In the genomic region with DNA sequence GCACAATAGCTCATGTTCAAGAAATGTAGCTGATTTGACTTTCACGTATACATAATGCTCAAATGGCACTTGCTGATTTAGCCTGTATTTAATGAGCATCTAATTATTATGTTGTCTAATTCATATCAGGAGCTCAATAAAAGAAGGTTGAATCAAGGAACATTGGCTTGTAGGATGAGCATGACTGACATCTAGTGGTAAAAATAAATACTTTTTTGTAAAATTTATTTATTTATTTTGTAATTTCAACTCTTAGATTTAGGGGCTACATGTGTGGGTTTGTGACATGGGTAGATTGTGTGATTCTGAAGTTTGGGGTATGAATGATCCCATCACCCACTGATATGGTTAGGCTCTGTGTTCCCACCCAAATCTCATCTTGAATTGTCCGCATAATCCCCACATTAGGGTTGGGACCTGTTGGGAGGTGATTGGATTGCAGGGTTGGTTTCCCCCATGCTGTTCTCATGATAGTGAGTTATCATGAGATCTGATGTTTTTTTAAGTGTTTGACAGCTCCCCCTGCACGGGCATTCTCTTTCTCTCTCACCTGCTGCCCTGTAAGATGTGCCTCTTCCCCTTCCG, we compare ENCODE assay signal across 1 cellular context.
TF ChIP-seq lines count a peak whose summit lies in the region.

No MANE protein-coding gene starts in this region.

TF ChIP-seq in GM23338, 12 proteins besides CTCF, POLR2A, EP300 and RAD21 (continued from another document):
- TF ChIP-seq, protein P1, sequence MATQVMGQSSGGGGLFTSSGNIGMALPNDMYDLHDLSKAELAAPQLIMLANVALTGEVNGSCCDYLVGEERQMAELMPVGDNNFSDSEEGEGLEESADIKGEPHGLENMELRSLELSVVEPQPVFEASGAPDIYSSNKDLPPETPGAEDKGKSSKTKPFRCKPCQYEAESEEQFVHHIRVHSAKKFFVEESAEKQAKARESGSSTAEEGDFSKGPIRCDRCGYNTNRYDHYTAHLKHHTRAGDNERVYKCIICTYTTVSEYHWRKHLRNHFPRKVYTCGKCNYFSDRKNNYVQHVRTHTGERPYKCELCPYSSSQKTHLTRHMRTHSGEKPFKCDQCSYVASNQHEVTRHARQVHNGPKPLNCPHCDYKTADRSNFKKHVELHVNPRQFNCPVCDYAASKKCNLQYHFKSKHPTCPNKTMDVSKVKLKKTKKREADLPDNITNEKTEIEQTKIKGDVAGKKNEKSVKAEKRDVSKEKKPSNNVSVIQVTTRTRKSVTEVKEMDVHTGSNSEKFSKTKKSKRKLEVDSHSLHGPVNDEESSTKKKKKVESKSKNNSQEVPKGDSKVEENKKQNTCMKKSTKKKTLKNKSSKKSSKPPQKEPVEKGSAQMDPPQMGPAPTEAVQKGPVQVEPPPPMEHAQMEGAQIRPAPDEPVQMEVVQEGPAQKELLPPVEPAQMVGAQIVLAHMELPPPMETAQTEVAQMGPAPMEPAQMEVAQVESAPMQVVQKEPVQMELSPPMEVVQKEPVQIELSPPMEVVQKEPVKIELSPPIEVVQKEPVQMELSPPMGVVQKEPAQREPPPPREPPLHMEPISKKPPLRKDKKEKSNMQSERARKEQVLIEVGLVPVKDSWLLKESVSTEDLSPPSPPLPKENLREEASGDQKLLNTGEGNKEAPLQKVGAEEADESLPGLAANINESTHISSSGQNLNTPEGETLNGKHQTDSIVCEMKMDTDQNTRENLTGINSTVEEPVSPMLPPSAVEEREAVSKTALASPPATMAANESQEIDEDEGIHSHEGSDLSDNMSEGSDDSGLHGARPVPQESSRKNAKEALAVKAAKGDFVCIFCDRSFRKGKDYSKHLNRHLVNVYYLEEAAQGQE (IDR thresholded peaks at IDR 0.05; ENCODE audit: unreplicated experiment) = no peak
- TF ChIP-seq, protein P2, sequence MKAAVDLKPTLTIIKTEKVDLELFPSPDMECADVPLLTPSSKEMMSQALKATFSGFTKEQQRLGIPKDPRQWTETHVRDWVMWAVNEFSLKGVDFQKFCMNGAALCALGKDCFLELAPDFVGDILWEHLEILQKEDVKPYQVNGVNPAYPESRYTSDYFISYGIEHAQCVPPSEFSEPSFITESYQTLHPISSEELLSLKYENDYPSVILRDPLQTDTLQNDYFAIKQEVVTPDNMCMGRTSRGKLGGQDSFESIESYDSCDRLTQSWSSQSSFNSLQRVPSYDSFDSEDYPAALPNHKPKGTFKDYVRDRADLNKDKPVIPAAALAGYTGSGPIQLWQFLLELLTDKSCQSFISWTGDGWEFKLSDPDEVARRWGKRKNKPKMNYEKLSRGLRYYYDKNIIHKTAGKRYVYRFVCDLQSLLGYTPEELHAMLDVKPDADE (IDR thresholded peaks at IDR 0.05) = no peak
- no peak for TF ChIP-seq ZNF114 (CRISPR knock-in tag; IDR thresholded peaks at IDR 0.05)
- no peak for TF ChIP-seq ZNF331 (CRISPR knock-in tag; IDR thresholded peaks at IDR 0.05; ENCODE audit: low read depth)
TF ChIP-seq in GM23338: peak in this region for 0.
